ENCODE assay signal across 15 cellular contexts in the genomic region with DNA sequence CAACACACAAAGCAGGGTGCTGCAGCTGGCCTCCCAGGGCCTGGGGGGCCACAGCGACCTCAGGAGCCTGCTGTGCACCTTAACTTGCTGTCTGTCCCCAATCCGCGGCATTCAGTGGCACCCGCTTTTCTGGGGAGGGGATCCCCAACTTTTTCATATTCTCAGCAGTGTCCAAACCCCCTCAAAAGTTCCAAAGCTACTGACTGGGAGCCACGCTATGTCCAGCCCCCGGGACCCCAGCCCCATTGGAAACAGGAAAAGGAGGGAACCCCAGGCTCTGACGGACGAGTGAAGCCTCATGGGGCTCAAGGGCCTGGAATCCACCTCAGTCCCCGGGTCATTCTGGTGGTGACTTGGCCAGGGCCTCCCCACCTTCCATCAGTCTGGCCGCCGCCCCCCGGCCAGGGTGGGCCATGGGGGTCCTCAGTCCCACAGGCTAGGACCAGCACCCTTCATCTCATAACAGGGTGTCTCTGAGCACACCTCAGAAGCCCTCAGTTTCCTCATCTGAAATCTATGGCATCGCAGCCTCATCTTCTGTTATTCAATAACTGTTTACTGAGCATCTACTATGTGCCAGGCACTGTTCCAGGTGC.
DNase-seq lines count a peak whose midpoint lies in the region; ATAC-seq, FAIRE-seq and TF ChIP-seq lines count a peak whose summit lies in the region.
"Had no signal": no experiment of that assay in that cellular context is flagged by ENCODE, and none has a peak within 500 bp of the region (broad histone marks: within the 10 kb centered on the region; RNA-seq: fewer than 3 reads in every experiment).

No MANE protein-coding gene starts in this region.

- in situ Hi-C loops in transverse colon (cut with MboI; ENCODE audit: low pct_ligation_motif_present in 1 of 4, low pct_unique_long_range_greater_than_20kb in 1 of 4, low sequenced_read_pairs in 3 of 4): no loop called here

- TF ChIP-seq EP300 in transverse colon (IDR thresholded peaks at IDR 0.05; ENCODE audit: low read depth): no peak

- H3K27me3 ChIP-seq in transverse colon: no peaks in the 10 kb centered on the region
- H3K27me3 ChIP-seq: pancreas had no signal

- no peak for FAIRE-seq in H54 (lab: Jason Lieb, UNC)
- FAIRE-seq: pancreas had no signal

- WGBS in transverse colon (ENCODE audit: low coverage in 1 of 2), 2 donors: 80 to 96% methylated on average over 1 to 11 of the region's 13 CpGs

- H3K36me3 Mint-ChIP-seq in activated naive CD4-positive, alpha-beta T cell treated with anti-CD3 and anti-CD28 coated beads, Interleukin-2, amount 50 U/mL, for 24 hours: peaks cover 14% of the 10 kb centered on the region
- H3K36me3 Mint-ChIP-seq in neural crest cell (ENCODE audit: low read depth): peaks cover 9% of the 10 kb centered on the region
- H3K36me3 Mint-ChIP-seq: activated CD8-positive, alpha-beta memory T cell treated with anti-CD3 and anti-CD28 coated beads, Interleukin-2, amount 10 ng/mL, durations not matched to agents 7 days and 5 days; activated naive CD4-positive, alpha-beta T cell treated with anti-CD3 and anti-CD28 coated beads, Interleukin-2, amount 50 U/mL, for 72 hours had no signal

- DNase-seq in activated naive CD4-positive, alpha-beta T cell treated with anti-CD3 and anti-CD28 coated beads, Interleukin-2, amount 50 U/mL, for 16 hours: no peak
- no peak for DNase-seq in neural crest cell (ENCODE audit: low read depth, low spot score)
- no peak for DNase-seq in transverse colon
- no peak for DNase-seq in H54 (ENCODE audit: insufficient read length, low spot score)
- DNase-seq in SW 1271 (lab: John Stamatoyannopoulos, UW): no peak
- DNase-seq: activated CD8-positive, alpha-beta memory T cell treated with anti-CD3 and anti-CD28 coated beads, Interleukin-2, amount 10 ng/mL, durations not matched to agents 7 days and 5 days; COR-L47; GDM1; NCI-H2171 treated with DMSO at 0.1 percent for 48 hours; pancreas had no signal

- no peaks in the 10 kb centered on the region for H3K27me3 Mint-ChIP-seq in activated naive CD4-positive, alpha-beta T cell treated with anti-CD3 and anti-CD28 coated beads, Interleukin-2, amount 50 U/mL, for 24 hours
- peaks cover 24% of the 10 kb centered on the region for H3K27me3 Mint-ChIP-seq in neural crest cell (ENCODE audit: low read depth)
- H3K27me3 Mint-ChIP-seq: activated CD8-positive, alpha-beta memory T cell treated with anti-CD3 and anti-CD28 coated beads, Interleukin-2, amount 10 ng/mL, durations not matched to agents 7 days and 5 days had no signal

- H3K4me3 Mint-ChIP-seq in activated naive CD4-positive, alpha-beta T cell treated with anti-CD3 and anti-CD28 coated beads, Interleukin-2, amount 50 U/mL, for 24 hours: no peak overlapping the region
- H3K4me3 Mint-ChIP-seq in neural crest cell: peak overlapping the region; percentile 74
- H3K4me3 Mint-ChIP-seq: activated CD8-positive, alpha-beta memory T cell treated with anti-CD3 and anti-CD28 coated beads, Interleukin-2, amount 10 ng/mL, durations not matched to agents 7 days and 5 days; WTC11 had no signal

- H3K27ac ChIP-seq in cingulate gyrus (ENCODE audit: low read depth, low read length) (peak overlapping the region; percentile 79), transverse colon (peak overlapping the region in 3 of 4 donors; percentile 62 to 63 (median 62))
- H3K27ac ChIP-seq: pancreas had no signal

- TF ChIP-seq CTCF in neural crest cell (conservative IDR thresholded peaks at IDR 0.05): no peak
- no peak for TF ChIP-seq CTCF in transverse colon (IDR thresholded peaks at IDR 0.05)

- peak overlapping the region; percentile 8 for H3K27ac Mint-ChIP-seq in activated naive CD4-positive, alpha-beta T cell treated with anti-CD3 and anti-CD28 coated beads, Interleukin-2, amount 50 U/mL, for 24 hours
- no peak overlapping the region for H3K27ac Mint-ChIP-seq in neural crest cell (ENCODE audit: unreplicated experiment)
- H3K27ac Mint-ChIP-seq: activated CD8-positive, alpha-beta memory T cell treated with anti-CD3 and anti-CD28 coated beads, Interleukin-2, amount 10 ng/mL, durations not matched to agents 7 days and 5 days; WTC11 had no signal

- ATAC-seq in HG03565 (IDR thresholded peaks at IDR 0.05; ENCODE audit: unreplicated experiment): no peak
- ATAC-seq: activated CD8-positive, alpha-beta memory T cell treated with anti-CD3 and anti-CD28 coated beads, Interleukin-2, amount 10 ng/mL, durations not matched to agents 7 days and 5 days; activated naive CD4-positive, alpha-beta T cell treated with anti-CD3 and anti-CD28 coated beads, Interleukin-2, amount 50 U/mL, for 72 hours; pancreas; WTC11 had no signal

- intact Hi-C loops in transverse colon (cut with DNase I; ENCODE audit: low total_unique reads): no loop called here

- no peaks in the 10 kb centered on the region for H3K9me3 Mint-ChIP-seq in activated naive CD4-positive, alpha-beta T cell treated with anti-CD3 and anti-CD28 coated beads, Interleukin-2, amount 50 U/mL, for 24 hours
- no peaks in the 10 kb centered on the region for H3K9me3 Mint-ChIP-seq in neural crest cell
- H3K9me3 Mint-ChIP-seq: activated naive CD4-positive, alpha-beta T cell treated with anti-CD3 and anti-CD28 coated beads, Interleukin-2, amount 50 U/mL, for 72 hours; WTC11 had no signal

- H3K4me1 ChIP-seq in transverse colon: peaks cover 3 to 31% (median 7%) of the 10 kb centered on the region in 4 donors
- H3K4me1 ChIP-seq: pancreas had no signal

- H3K4me3 ChIP-seq in transverse colon: no peak overlapping the region
- H3K4me3 ChIP-seq: pancreas had no signal

- H3K36me3 ChIP-seq in transverse colon: no peaks in the 10 kb centered on the region

- no peaks in the 10 kb centered on the region for H3K9me3 ChIP-seq in transverse colon
- H3K9me3 ChIP-seq: pancreas had no signal

- H3K4me1 Mint-ChIP-seq in activated naive CD4-positive, alpha-beta T cell treated with anti-CD3 and anti-CD28 coated beads, Interleukin-2, amount 50 U/mL, for 24 hours: peaks cover 14% of the 10 kb centered on the region
- H3K4me1 Mint-ChIP-seq in neural crest cell: peaks cover 37% of the 10 kb centered on the region
- H3K4me1 Mint-ChIP-seq: activated CD8-positive, alpha-beta memory T cell treated with anti-CD3 and anti-CD28 coated beads, Interleukin-2, amount 10 ng/mL, durations not matched to agents 7 days and 5 days had no signal

- TF ChIP-seq POLR2A in transverse colon (IDR thresholded peaks at IDR 0.05) (no peak), H54 (IDR thresholded peaks at IDR 0.05; ENCODE audit: low read depth, low read length) (no peak)
